8 cellular contexts compared by ENCODE assay signal in the genomic region with DNA sequence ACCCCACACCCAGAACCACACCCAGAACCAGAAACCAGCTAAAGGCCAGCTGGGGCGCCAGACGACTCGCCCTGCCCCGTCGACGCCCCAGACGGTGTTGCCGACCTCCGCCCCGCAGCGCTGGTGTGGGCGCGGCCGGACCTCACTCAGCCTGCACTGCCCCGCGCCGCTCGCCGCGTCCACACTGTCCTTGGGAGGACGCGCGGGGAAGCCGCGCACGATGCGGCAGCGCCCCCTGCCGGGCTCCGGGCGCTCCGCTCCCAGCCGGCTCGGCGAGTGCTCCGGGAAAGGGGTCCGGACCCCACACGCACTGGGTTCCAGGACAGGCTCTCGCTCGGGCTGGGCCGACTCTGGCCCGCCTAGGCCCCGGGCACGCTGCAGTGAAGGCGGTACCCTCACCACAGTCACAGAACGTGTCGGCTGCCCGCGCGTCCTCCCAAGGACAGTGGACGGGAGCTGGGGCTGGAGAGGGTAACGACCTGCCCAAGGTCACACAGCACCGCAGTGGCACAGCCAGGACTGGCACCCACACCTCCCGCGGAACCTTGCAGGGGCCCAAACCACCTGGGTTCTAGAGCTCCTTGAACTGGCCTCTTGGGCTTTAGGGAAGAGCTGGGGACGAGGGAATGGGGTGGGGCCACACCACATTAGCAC.
DNase-seq lines count a peak whose midpoint lies in the region; ATAC-seq and TF ChIP-seq lines count a peak whose summit lies in the region.

No MANE protein-coding gene starts in this region.

- H3K4me2 ChIP-seq in mammary epithelial cell (ENCODE audit: insufficient read depth, low read depth, low read length): peak overlapping the region; percentile 98

- intact Hi-C loops in mammary epithelial cell (cut with micrococcal nuclease): loop anchor here (2.0 to 10.0 kb wide), 3 partner anchors 248 to 1416 kb away; no protein-coding TSS in a partner anchor

- no peaks in the 10 kb centered on the region for H3K4me1 Mint-ChIP-seq in T-helper 1 cell treated with Interleukin-12 subunit alpha and Interleukin-12 subunit beta and Interleukin-4 antibody, amounts not matched to agents 30 μg/mL and 1 μg/mL, for 36 hours (ENCODE audit: low read depth)

- CTCF ChIA-PET in mammary epithelial cell (lab: Charles Lee; ENCODE audit: low non-redundant PET): interaction anchor here (0.6 to 0.9 kb wide), 3 partner anchors 221 to 1296 kb away, joined by 3 to 7 read pairs (median 3); no protein-coding TSS in a partner anchor

- H3K36me3 ChIP-seq in mammary epithelial cell (ENCODE audit: insufficient read depth, low read length): no peaks in the 10 kb centered on the region

- H4K20me1 ChIP-seq in mammary epithelial cell (ENCODE audit: insufficient read depth, low read length): no peaks in the 10 kb centered on the region

- H3K27ac Mint-ChIP-seq in T-helper 1 cell treated with Interleukin-12 subunit alpha and Interleukin-12 subunit beta and Interleukin-4 antibody, amounts not matched to agents 30 μg/mL and 1 μg/mL, for 36 hours: no peak overlapping the region

- H3K4me3 Mint-ChIP-seq in T-helper 1 cell treated with Interleukin-12 subunit alpha and Interleukin-12 subunit beta and Interleukin-4 antibody, amounts not matched to agents 30 μg/mL and 1 μg/mL, for 36 hours: peak overlapping the region; percentile 43

- WGBS in mammary epithelial cell (ENCODE audit: low coverage, missing lambda C conversion rate): 10% methylated on average over 4 of the region's 56 CpGs

- H3K9ac ChIP-seq in mammary epithelial cell (ENCODE audit: insufficient read depth, low read length): no peak overlapping the region

- peak; percentile 59 to 81 for TF ChIP-seq CTCF in mammary epithelial cell (conservative IDR thresholded peaks at IDR 0.05 in 1 of 2, IDR thresholded peaks at IDR 0.05 in 1 of 2; ENCODE audit: extremely low read depth in 1 of 2, insufficient read depth in 1 of 2, low read depth in 1 of 2, low read length in 2 of 2)

- ATAC-seq in GM21619 (IDR thresholded peaks at IDR 0.05; ENCODE audit: unreplicated experiment): peak; percentile 76

- DNase-seq in GDM1 (lab: John Stamatoyannopoulos, UW): peak; percentile 12
- DNase-seq in HuH-7 (ENCODE audit: low spot score): peak; percentile 78
- peak; percentile 20 for DNase-seq in mammary epithelial cell
- DNase-seq in iris pigment epithelial cell (ENCODE audit: low read depth): peak; percentile 29
- no peak for DNase-seq in DMS79 treated with DMSO at 0.1 percent for 48 hours (lab: John Stamatoyannopoulos, UW)

- H3K27me3 ChIP-seq in mammary epithelial cell (ENCODE audit: insufficient read depth, low read length): no peaks in the 10 kb centered on the region

- H3K27ac ChIP-seq in mammary epithelial cell (ENCODE audit: insufficient read depth, low read depth, low read length): no peak overlapping the region
- H3K27ac ChIP-seq in skin epidermis: no peak overlapping the region

- no TSS peak for BruUV-seq in mammary epithelial cell (replicated peaks; lab: Mats Ljungman, UMichigan)

- dilution Hi-C loops in mammary epithelial cell (cut with HindIII; ENCODE audit: low sequenced_read_pairs): no loop called here

- H3K79me2 ChIP-seq in mammary epithelial cell (ENCODE audit: insufficient read depth, low read length): no peaks in the 10 kb centered on the region

- peaks cover 8% of the 10 kb centered on the region for H3K4me1 ChIP-seq in mammary epithelial cell (ENCODE audit: insufficient read depth, low read length)

- H2AFZ ChIP-seq in mammary epithelial cell (ENCODE audit: low read depth, low read length): peak overlapping the region; percentile 87

- in situ Hi-C loops in mammary epithelial cell (cut with MboI; ENCODE audit: low sequenced_read_pairs in 2 of 2): no loop called here

- H3K9me3 ChIP-seq in mammary epithelial cell (replicated peaks; ENCODE audit: insufficient read depth, low read length): no peaks in the 10 kb centered on the region

- no peaks in the 10 kb centered on the region for H3K9me3 Mint-ChIP-seq in T-helper 1 cell treated with Interleukin-12 subunit alpha and Interleukin-12 subunit beta and Interleukin-4 antibody, amounts not matched to agents 30 μg/mL and 1 μg/mL, for 36 hours

- peak overlapping the region; percentile 18 to 49 (median 45) for H3K4me3 ChIP-seq in mammary epithelial cell (replicated peaks in 1 of 3; ENCODE audit: insufficient read depth in 1 of 3, low read depth in 2 of 3, low read length in 3 of 3)
- H3K4me3 ChIP-seq in skin epidermis: peak overlapping the region in 6 of 7 experiments; percentile 18 to 48 (median 28)

- no peaks in the 10 kb centered on the region for H3K36me3 Mint-ChIP-seq in T-helper 1 cell treated with Interleukin-12 subunit alpha and Interleukin-12 subunit beta and Interleukin-4 antibody, amounts not matched to agents 30 μg/mL and 1 μg/mL, for 36 hours (ENCODE audit: low read depth)

- H3K27me3 Mint-ChIP-seq in T-helper 1 cell treated with Interleukin-12 subunit alpha and Interleukin-12 subunit beta and Interleukin-4 antibody, amounts not matched to agents 30 μg/mL and 1 μg/mL, for 36 hours (ENCODE audit: low read depth): peaks cover 38% of the 10 kb centered on the region
